ENCODE assay signal across 8 cellular contexts in the genomic region with DNA sequence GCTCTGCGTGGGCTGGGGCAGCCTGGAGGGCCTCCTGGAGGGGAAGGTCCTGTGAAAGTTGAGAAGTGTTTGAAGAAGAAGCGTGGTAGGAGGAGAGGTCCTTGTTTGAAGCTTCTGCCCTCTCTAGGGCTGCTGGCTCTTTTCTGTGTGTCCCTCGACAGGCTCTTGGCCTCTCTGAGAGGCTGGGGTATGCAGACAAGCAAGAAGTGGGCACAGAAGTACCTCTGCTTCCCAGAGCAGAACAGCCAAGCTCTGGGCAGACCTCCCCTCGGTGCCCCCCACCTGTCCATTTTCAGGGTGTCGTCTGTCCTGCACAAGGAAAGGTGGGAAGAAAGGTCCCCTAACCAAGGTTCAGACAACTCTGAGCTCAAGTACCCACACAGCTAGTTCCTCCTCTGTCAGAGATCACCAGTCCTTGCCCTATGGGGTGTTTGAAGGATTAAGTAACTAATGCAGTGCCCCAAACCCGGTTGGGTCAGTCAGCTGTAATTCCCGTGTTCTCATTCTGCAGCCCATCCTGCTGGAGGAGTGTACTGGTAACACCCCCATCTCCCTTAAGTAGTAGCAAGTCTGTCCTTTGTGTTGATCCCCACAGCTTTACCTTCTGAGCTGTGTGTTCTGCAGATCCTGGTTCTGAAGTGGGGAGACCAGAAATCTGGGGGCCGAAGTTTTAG. TPM values are rescaled to one million over a fixed set of nuclear protein-coding genes. Genes with fewer than 3 reads are reported as not detected.
DNase-seq lines count a peak whose midpoint lies in the region; ATAC-seq and TF ChIP-seq lines count a peak whose summit lies in the region.

No MANE protein-coding gene starts in this region.

- H3F3A ChIP-seq in SK-N-SH (replicated peaks; ENCODE audit: insufficient read depth), result peaks cover 14% of the 10 kb centered on the region

- peaks cover 4% of the 10 kb centered on the region for H3K36me3 Mint-ChIP-seq in endothelial cell (ENCODE audit: low read depth, unreplicated experiment)
- H3K36me3 Mint-ChIP-seq in stimulated activated effector memory CD8-positive, alpha-beta T cell treated with anti-CD3 and anti-CD28 coated beads, Interleukin-12 subunit alpha, Interleukin-12 subunit beta, amount 100 ng/mL, for 72 hours, result peaks cover 91% of the 10 kb centered on the region

- ATAC-seq in stimulated activated effector memory CD8-positive, alpha-beta T cell treated with anti-CD3 and anti-CD28 coated beads, Interleukin-12 subunit alpha, Interleukin-12 subunit beta, amount 100 ng/mL, for 72 hours, result no peak
- no peak for ATAC-seq in GM18498 (IDR thresholded peaks at IDR 0.05; ENCODE audit: unreplicated experiment)
- no peak for ATAC-seq in left colon

- no peaks in the 10 kb centered on the region for H3K9me3 Mint-ChIP-seq in endothelial cell (ENCODE audit: unreplicated experiment)
- H3K9me3 Mint-ChIP-seq in stimulated activated effector memory CD8-positive, alpha-beta T cell treated with anti-CD3 and anti-CD28 coated beads, Interleukin-12 subunit alpha, Interleukin-12 subunit beta, amount 100 ng/mL, for 72 hours, result no peaks in the 10 kb centered on the region

- H3K4me3 ChIP-seq in OCI-LY3 (ENCODE audit: low read length) (peak overlapping the region; percentile 93), SK-N-SH (ENCODE audit: low read depth in 2 of 2, low read length in 1 of 2) (no peak overlapping the region; a peak in 1 of 4 replicates)

- CTCF ChIA-PET in SK-N-SH (lab: Yijun Ruan, JAX), result interaction anchor here (0.7 to 3.0 kb wide), 22 partner anchors 9 to 417 kb away, joined by 3 to 23 read pairs (median 6); partner anchors contain the start of genes MPI and ULK3

- no peak for TF ChIP-seq EP300 in SK-N-SH (IDR thresholded peaks at IDR 0.05; ENCODE audit: borderline replicate concordance in 1 of 2, low read depth in 1 of 2, low read length in 1 of 2)

- H3K9ac ChIP-seq in OCI-LY3 (ENCODE audit: low read length), result peak overlapping the region; percentile 99
- no peak overlapping the region for H3K9ac ChIP-seq in SK-N-SH

- H3K9me2 ChIP-seq in SK-N-SH, result no peaks in the 10 kb centered on the region

- H3K79me2 ChIP-seq in OCI-LY3 (ENCODE audit: low read length) (peaks cover 99% of the 10 kb centered on the region), SK-N-SH (ENCODE audit: insufficient read depth) (peaks cover 99% of the 10 kb centered on the region)

- TF ChIP-seq RAD21 in SK-N-SH (IDR thresholded peaks at IDR 0.05; ENCODE audit: low read length), result no peak

- peaks cover 22% of the 10 kb centered on the region for H4K20me1 ChIP-seq in OCI-LY3 (ENCODE audit: insufficient read depth, low read length)
- peaks cover 98% of the 10 kb centered on the region for H4K20me1 ChIP-seq in SK-N-SH (ENCODE audit: insufficient read depth)

- H3K27me3 ChIP-seq in OCI-LY3 (ENCODE audit: low read depth, low read length), result no peaks in the 10 kb centered on the region
- H3K27me3 ChIP-seq in SK-N-SH (ENCODE audit: insufficient read depth), result no peaks in the 10 kb centered on the region

- TF ChIP-seq CTCF in OCI-LY3 (IDR thresholded peaks at IDR 0.05; ENCODE audit: low read depth, low read length) (no peak), endothelial cell (IDR thresholded peaks at IDR 0.05; ENCODE audit: unreplicated experiment) (no peak), SK-N-SH (IDR thresholded peaks at IDR 0.05) (no peak)

- H3K27ac ChIP-seq in OCI-LY3 (ENCODE audit: low read length) (peak overlapping the region; percentile 97), SK-N-SH (ENCODE audit: low read depth in 2 of 2, low read length in 1 of 2) (0 out of 4 replicates have a peak overlapping the region, but pooled peaks of 1 of the 2 experiments have one; percentile 17)

- no peak overlapping the region for H2AFZ ChIP-seq in OCI-LY3 (ENCODE audit: low read depth, low read length)
- H2AFZ ChIP-seq in SK-N-SH (ENCODE audit: low read depth), result no peak overlapping the region

- intact Hi-C loops in left colon (cut with DNase I, micrococcal nuclease), result no loop called here

- 78% methylated on average over 8 of the region's 8 CpGs for WGBS in SK-N-SH (ENCODE audit: low lambda C conversion rate)

- H3K9me3 ChIP-seq in OCI-LY3 (ENCODE audit: insufficient read depth, low read length) (no peaks in the 10 kb centered on the region; the same call in 1 of the 2 replicates), SK-N-SH (no peaks in the 10 kb centered on the region)

- peaks cover 96% of the 10 kb centered on the region for H3K4me1 ChIP-seq in OCI-LY3 (ENCODE audit: low read length)
- peaks cover 21 to 72% of the 10 kb centered on the region in 2 experiments for H3K4me1 ChIP-seq in SK-N-SH (ENCODE audit: control insufficient read depth in 1 of 2, insufficient read depth in 2 of 2, low read depth in 1 of 2, low read length in 1 of 2)

- peak overlapping the region; percentile 65 for H3K4me3 Mint-ChIP-seq in endothelial cell (ENCODE audit: unreplicated experiment)
- H3K4me3 Mint-ChIP-seq in stimulated activated effector memory CD8-positive, alpha-beta T cell treated with anti-CD3 and anti-CD28 coated beads, Interleukin-12 subunit alpha, Interleukin-12 subunit beta, amount 100 ng/mL, for 72 hours, result peak overlapping the region; percentile 96

- peak; percentile 54 for DNase-seq in SIG-M5 treated with dmso at 0.1 percent for 504 hours (lab: John Stamatoyannopoulos, UW; ENCODE audit: unreplicated experiment)
- DNase-seq in SIG-M5 (lab: John Stamatoyannopoulos, UW), result no peak
- no peak for DNase-seq in endothelial cell (ENCODE audit: low spot score)
- no peak for DNase-seq in stimulated activated effector memory CD8-positive, alpha-beta T cell treated with anti-CD3 and anti-CD28 coated beads, Interleukin-12 subunit alpha, Interleukin-12 subunit beta, amount 100 ng/mL, for 72 hours (ENCODE audit: low spot score in 2 of 2)
- no peak for DNase-seq in left colon
- DNase-seq in SK-N-SH, result no peak

- H3K36me3 ChIP-seq in OCI-LY3 (replicated peaks; ENCODE audit: low read depth, low read length), result peaks cover 79% of the 10 kb centered on the region
- H3K36me3 ChIP-seq in SK-N-SH (replicated peaks in 1 of 2; ENCODE audit: control insufficient read depth in 1 of 2, insufficient read depth in 2 of 2, low read length in 1 of 2), result peaks cover 0 to 10% of the 10 kb centered on the region in 2 experiments

- no peak overlapping the region for H3K27ac Mint-ChIP-seq in endothelial cell (ENCODE audit: unreplicated experiment)
- peak overlapping the region; percentile 96 for H3K27ac Mint-ChIP-seq in stimulated activated effector memory CD8-positive, alpha-beta T cell treated with anti-CD3 and anti-CD28 coated beads, Interleukin-12 subunit alpha, Interleukin-12 subunit beta, amount 100 ng/mL, for 72 hours

- peak overlapping the region; percentile 100 for H3K4me2 ChIP-seq in OCI-LY3 (ENCODE audit: low read length)
- H3K4me2 ChIP-seq in SK-N-SH, result no peak overlapping the region

- POLR2A ChIA-PET in SK-N-SH (lab: Yijun Ruan, JAX), result no interaction called here

- H3K27me3 Mint-ChIP-seq in endothelial cell (ENCODE audit: unreplicated experiment), result peaks cover 2% of the 10 kb centered on the region

- peaks cover 45% of the 10 kb centered on the region for H3K4me1 Mint-ChIP-seq in endothelial cell (ENCODE audit: unreplicated experiment)
- H3K4me1 Mint-ChIP-seq in stimulated activated effector memory CD8-positive, alpha-beta T cell treated with anti-CD3 and anti-CD28 coated beads, Interleukin-12 subunit alpha, Interleukin-12 subunit beta, amount 100 ng/mL, for 72 hours, result peaks cover 97% of the 10 kb centered on the region

TF ChIP-seq in SK-N-SH, 30 proteins besides CTCF, POLR2A, EP300 and RAD21 (continues in another document):
- TF ChIP-seq POLR2AphosphoS5 (IDR thresholded peaks at IDR 0.05; ENCODE audit: low read depth, low read length) (no peak), SIN3A (IDR thresholded peaks at IDR 0.05; ENCODE audit: borderline replicate concordance, low read depth, low read length) (no peak), CHD2 (IDR thresholded peaks at IDR 0.05; ENCODE audit: low read length, partially characterized antibody) (no peak), MAX (IDR thresholded peaks at IDR 0.05; ENCODE audit: low read depth) (no peak), SMC3 (IDR thresholded peaks at IDR 0.05; ENCODE audit: low read depth, low read length) (no peak), RXRA (IDR thresholded peaks at IDR 0.05; ENCODE audit: borderline replicate concordance, low read depth) (no peak)

RNA-seq across cellular contexts. Expression of gene CSK, which starts 6.3 kb away (rescaled TPM):
- total RNA-seq in endothelial cell (ENCODE audit: unreplicated experiment), result 100 TPM
- 10 to 100 TPM; 84.8 to 96.9 TPM for total RNA-seq in left colon
- 34.7 and 53.1 TPM in 2 replicates for polyA plus RNA-seq in SK-N-SH (2012; rRNA removed)
- 25.5 and 43.5 TPM in 2 replicates for polyA plus RNA-seq in SK-N-SH (2012; cell fraction: cytosol; rRNA removed)
- 94.6 and 111 TPM in 2 replicates for polyA plus RNA-seq in SK-N-SH (2012; cell fraction: nucleus; rRNA removed)

RNA-seq across cellular contexts. Expression of gene LMAN1L, which starts 24.5 kb away (rescaled TPM):
- total RNA-seq in endothelial cell (ENCODE audit: unreplicated experiment) (not detected), left colon (under 1 TPM in 1 of 2 donors, not detected in 1; 0.40 TPM)
- 0.02 TPM in 1 of 2 replicates, not detected in the other for polyA plus RNA-seq in SK-N-SH (2012; rRNA removed)
- not detected in 2 replicates for polyA plus RNA-seq in SK-N-SH (2012; cell fraction: cytosol; rRNA removed)
- polyA plus RNA-seq in SK-N-SH (2012; cell fraction: nucleus; rRNA removed), result 0.04 and 0.08 TPM in 2 replicates

RNA-seq across cellular contexts. Expression of gene CPLX3, which starts 38.2 kb away (rescaled TPM):
- total RNA-seq in endothelial cell (ENCODE audit: unreplicated experiment), result not detected
- under 1 TPM in 1 of 2 donors, not detected in 1; 0.15 TPM for total RNA-seq in left colon
- polyA plus RNA-seq in SK-N-SH (2012; rRNA removed), result not detected in 2 replicates
- polyA plus RNA-seq in SK-N-SH (2012; cell fraction: cytosol; rRNA removed), result not detected in 2 replicates
- polyA plus RNA-seq in SK-N-SH (2012; cell fraction: nucleus; rRNA removed), result 0.08 and 0.23 TPM in 2 replicates

RNA-seq across cellular contexts. Expression of gene CYP1A2, which starts 39.5 kb away (rescaled TPM):
- total RNA-seq in endothelial cell (ENCODE audit: unreplicated experiment) (not detected), left colon (not detected)
- polyA plus RNA-seq in SK-N-SH (2012; rRNA removed), result not detected in 2 replicates
- polyA plus RNA-seq in SK-N-SH (2012; cell fraction: cytosol; rRNA removed), result not detected in 2 replicates
- not detected in 2 replicates for polyA plus RNA-seq in SK-N-SH (2012; cell fraction: nucleus; rRNA removed)

RNA-seq across cellular contexts. Expression of gene ULK3, which starts 54.8 kb away (rescaled TPM):
- total RNA-seq in endothelial cell (ENCODE audit: unreplicated experiment) (25.6 TPM), left colon (10 to 100 TPM; 70.7 to 83.2 TPM)
- 41.3 and 55.3 TPM in 2 replicates for polyA plus RNA-seq in SK-N-SH (2012; rRNA removed)
- 11.1 and 17.6 TPM in 2 replicates for polyA plus RNA-seq in SK-N-SH (2012; cell fraction: cytosol; rRNA removed)
- 300 and 348 TPM in 2 replicates for polyA plus RNA-seq in SK-N-SH (2012; cell fraction: nucleus; rRNA removed)
